22 cellular contexts compared by ENCODE assay signal in the genomic region with DNA sequence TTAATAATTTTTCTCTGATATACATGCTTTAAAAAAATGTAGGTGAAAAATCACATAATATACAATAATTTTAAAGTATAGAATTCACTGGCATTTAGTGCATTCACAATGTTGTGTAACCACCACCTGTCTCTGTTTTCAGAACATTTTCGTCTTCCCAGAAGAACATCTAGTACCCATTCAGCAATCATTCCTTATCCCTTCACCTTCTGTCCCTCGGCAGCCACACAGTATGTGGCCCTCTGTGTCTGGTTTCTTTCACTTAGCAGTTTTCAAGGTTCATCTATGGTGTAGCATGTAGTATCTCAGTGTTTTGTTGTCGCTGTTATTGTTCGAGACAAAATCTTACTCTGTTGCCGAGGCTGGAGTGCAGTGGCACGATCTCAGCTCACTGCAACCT. TPM values are rescaled to one million over a fixed set of nuclear protein-coding genes. Genes with fewer than 3 reads are reported as not detected.
A peak's percentile ranks its signal among the peaks of the same experiment; 100 is the strongest.
DNase-seq lines count a peak whose midpoint lies in the region; ATAC-seq, FAIRE-seq and TF ChIP-seq lines count a peak whose summit lies in the region.
"Had no signal": no experiment of that assay in that cellular context is flagged by ENCODE, and none has a peak within 500 bp of the region (broad histone marks: within the 10 kb centered on the region; RNA-seq: fewer than 3 reads in every experiment).

No MANE protein-coding gene starts in this region.

- TF ChIP-seq CTCF in left ventricle myocardium inferior (IDR thresholded peaks at IDR 0.05; ENCODE audit: borderline replicate concordance): no peak
- TF ChIP-seq CTCF in GM12878 (IDR thresholded peaks at IDR 0.05 in 2 of 3, conservative IDR thresholded peaks at IDR 0.05 in 1 of 3; ENCODE audit: control insufficient read depth in 2 of 3, extremely low read depth in 1 of 3, insufficient read depth in 1 of 3, low read depth in 3 of 3, low read length in 3 of 3): no peak

- SMC1A ChIA-PET in GM12878 (lab: Charles Lee; ENCODE audit: uncharacterized antibody, unreplicated experiment): no interaction called here

- RAD21 ChIA-PET in GM12878 (lab: Charles Lee; ENCODE audit: unreplicated experiment): no interaction called here

- TF ChIP-seq POLR2A in GM12878 (IDR thresholded peaks at IDR 0.05; ENCODE audit: low read depth, low read length): no peak

- TF ChIP-seq EP300 in GM12878 (IDR thresholded peaks at IDR 0.05; ENCODE audit: borderline replicate concordance in 1 of 2, control insufficient read depth in 1 of 2, low read depth in 2 of 2, low read length in 2 of 2): no peak

- H3K4me2 ChIP-seq in GM12878 (ENCODE audit: control insufficient read depth, insufficient read depth): no peak overlapping the region
- H3K4me2 ChIP-seq: A549 had no signal

- H3K27me3 ChIP-seq in left ventricle myocardium inferior (ENCODE audit: low read depth) (no peaks in the 10 kb centered on the region), right cardiac atrium (ENCODE audit: control insufficient read depth, insufficient read depth) (no peaks in the 10 kb centered on the region), GM12878 (replicated peaks in 1 of 2; ENCODE audit: control insufficient read depth in 2 of 2, insufficient read depth in 2 of 2, low read length in 1 of 2) (no peaks in the 10 kb centered on the region)
- H3K27me3 ChIP-seq: Peyer's patch, SJSA1 had no signal

- no peak overlapping the region for H3K9ac ChIP-seq in GM12878 (ENCODE audit: control insufficient read depth, insufficient read depth, low read length)

- ATAC-seq in right cardiac atrium (no peak), GM12878 (no peak), HG03139 (IDR thresholded peaks at IDR 0.05; ENCODE audit: unreplicated experiment) (no peak), HG02884 (IDR thresholded peaks at IDR 0.05; ENCODE audit: unreplicated experiment) (no peak)
- ATAC-seq: A549 had no signal

- intact Hi-C loops in left ventricle myocardium inferior (cut with micrococcal nuclease) (no loop called here), right cardiac atrium (cut with DNase I) (no loop called here), GM12878 (cut with micrococcal nuclease; ENCODE audit: unreplicated experiment) (no loop called here)

- CTCF ChIA-PET in GM12878 (lab: Yijun Ruan, JAX): no interaction called here

- DNase-seq in left ventricle myocardium inferior (no peak), right cardiac atrium (no peak), GM12878 (ENCODE audit: low read depth, low spot score) (no peak), inferior parietal cortex (ENCODE audit: extremely low spot score) (peak; percentile 9), iPS-NIHi7 (ENCODE audit: extremely low spot score) (no peak)
- DNase-seq: DMS53, GF-D8, KBM-7, NCI-H1092 treated with DMSO at 0.1 percent for 48 hours, NCI-H2081, NCI-H2171, NCI-H345, NCI-H524, NCI-H82, Peyer's patch had no signal

- H3K4me1 ChIP-seq in left ventricle myocardium inferior (peaks cover 15% of the 10 kb centered on the region), right cardiac atrium (ENCODE audit: control insufficient read depth, insufficient read depth, low read length) (no peaks in the 10 kb centered on the region), GM12878 (ENCODE audit: control insufficient read depth, insufficient read depth, low read length) (peaks cover 3% of the 10 kb centered on the region; the same call in 1 of the 2 replicates)
- H3K4me1 ChIP-seq: A549, Peyer's patch, SJSA1 had no signal

- H3K27ac ChIP-seq in left ventricle myocardium inferior (replicated peaks) (peak overlapping the region; percentile 44), right cardiac atrium (ENCODE audit: low read length) (no peak overlapping the region), GM12878 (ENCODE audit: control insufficient read depth, insufficient read depth) (no peak overlapping the region)
- H3K27ac ChIP-seq: A549, HL-60, Peyer's patch, SJSA1 had no signal

- no peak for TF ChIP-seq RAD21 in GM12878 (IDR thresholded peaks at IDR 0.05; ENCODE audit: insufficient read depth, low read depth, low read length)

- H3K4me3 ChIP-seq in left ventricle myocardium inferior (no peak overlapping the region), right cardiac atrium (ENCODE audit: low read length) (no peak overlapping the region), GM12878 (no peak overlapping the region)
- H3K4me3 ChIP-seq: A549, Peyer's patch, SJSA1 had no signal

- peaks cover 71% of the 10 kb centered on the region for H3K36me3 ChIP-seq in left ventricle myocardium inferior
- peaks cover 9 to 30% of the 10 kb centered on the region in 2 experiments for H3K36me3 ChIP-seq in GM12878 (ENCODE audit: control insufficient read depth in 2 of 2, insufficient read depth in 2 of 2, low read length in 1 of 2)

- POLR2A ChIA-PET in GM12878 (lab: Charles Lee): no interaction called here

- H3K79me2 ChIP-seq in GM12878 (ENCODE audit: control insufficient read depth, insufficient read depth, low read length): no peaks in the 10 kb centered on the region

- H3K9me3 ChIP-seq in left ventricle myocardium inferior (replicated peaks) (peaks cover 13% of the 10 kb centered on the region), right cardiac atrium (ENCODE audit: control insufficient read depth, low read length) (no peaks in the 10 kb centered on the region), GM12878 (replicated peaks; ENCODE audit: control insufficient read depth, insufficient read depth, low read length) (no peaks in the 10 kb centered on the region; the same call in 2 of the 3 replicates)
- H3K9me3 ChIP-seq: Peyer's patch, SJSA1 had no signal

- H2AFZ ChIP-seq in GM12878 (ENCODE audit: control insufficient read depth, low read depth, low read length): no peak overlapping the region

- H4K20me1 ChIP-seq in GM12878 (ENCODE audit: control insufficient read depth, insufficient read depth): no peaks in the 10 kb centered on the region

- BruUV-seq in GM12878 (replicated peaks; lab: Mats Ljungman, UMichigan): TSS peak; percentile 12

- 84% methylated on average over 6 of the region's 6 CpGs for WGBS in right cardiac atrium
- 89% methylated on average over 6 of the region's 6 CpGs for WGBS in GM12878 (ENCODE audit: insufficient coverage, insufficient replicate concordance, low lambda C conversion rate, missing lambda C conversion rate)

- FAIRE-seq in GM12878 (lab: Jason Lieb, UNC): no peak
- FAIRE-seq: A549, D721Med, H1 had no signal

- in situ Hi-C loops in GM12878 (cut with MboI): no loop called here

TF ChIP-seq in GM12878, 131 proteins besides CTCF, POLR2A, EP300 and RAD21 (continues in another document):
- TF ChIP-seq NRF1 (conservative IDR thresholded peaks at IDR 0.05; ENCODE audit: low read depth, low read length): no peak
- TF ChIP-seq TARDBP (IDR thresholded peaks at IDR 0.05; ENCODE audit: borderline replicate concordance): no peak
- TF ChIP-seq ATF7 (IDR thresholded peaks at IDR 0.05; ENCODE audit: low read depth): no peak
- no peak for TF ChIP-seq NFXL1 (IDR thresholded peaks at IDR 0.05; ENCODE audit: borderline replicate concordance)
- no peak for TF ChIP-seq ELK1 (IDR thresholded peaks at IDR 0.05; ENCODE audit: low read depth, low read length)
- TF ChIP-seq NFYA (IDR thresholded peaks at IDR 0.05; ENCODE audit: borderline replicate concordance, low read depth, low read length): no peak
- no peak for TF ChIP-seq ZNF217 (IDR thresholded peaks at IDR 0.05)
- TF ChIP-seq POU2F2 (IDR thresholded peaks at IDR 0.05; ENCODE audit: borderline replicate concordance, low read depth, low read length): no peak
- TF ChIP-seq TCF7 (IDR thresholded peaks at IDR 0.05; ENCODE audit: borderline replicate concordance): no peak

RNA-seq across cellular contexts. Expression of gene PRPSAP2, which starts 33.6 kb away (rescaled TPM):
- total RNA-seq in left ventricle myocardium inferior: 22.3 TPM
- 10 to 100 TPM; 27.0 to 28.4 (median 27.5) TPM for total RNA-seq in right cardiac atrium
- polyA plus RNA-seq in right cardiac atrium: 20.1 TPM
- total RNA-seq in GM12878 (2013; cell fraction: nucleolus; rRNA removed): 138 and 141 TPM in 2 replicates
- 96.8 and 113 TPM in 2 replicates for total RNA-seq in GM12878 (2014; rRNA removed)
- total RNA-seq in GM12878 (2014; rRNA removed; fragmentation: Illumina TruSeq; extraction: Trizol): 82.4 and 83.5 TPM in 2 replicates
- 62.8 and 66.6 TPM in 2 replicates for total RNA-seq in GM12878 (2021)
- polyA plus RNA-seq in GM12878 (2011; ENCODE audit: low read depth): 43.0 TPM
- 102 and 157 TPM in 2 replicates for polyA plus RNA-seq in GM12878 (2011; rRNA removed)
- polyA plus RNA-seq in GM12878 (2011; cell fraction: cytosol; rRNA removed): 63.2 and 70.0 TPM in 2 replicates
- 46.5 and 48.6 TPM in 2 replicates for polyA plus RNA-seq in GM12878 (2011; cell fraction: nucleus; rRNA removed)
- 52.2 and 61.1 TPM in 2 replicates for polyA plus RNA-seq in GM12878 (2012)
- polyA plus RNA-seq in GM12878 (2014; fragmentation: Illumina TruSeq; extraction: Trizol): 84.0 and 109 TPM in 2 replicates
- polyA plus RNA-seq in GM12878 (2014; fragmentation: Nextera tagmentation; extraction: Ambion mirVana): 10 to 100 TPM; 33.2 to 57.4 TPM
- polyA plus RNA-seq in GM12878 (2014; rRNA removed): 72.7 and 82.3 TPM in 2 replicates
- 10 to 100 TPM; 97.7 to 99.9 TPM for polyA plus RNA-seq in GM12878 (2016; fragmentation: Nextera tagmentation; extraction: Ambion mirVana)
- 102 and 122 TPM in 2 replicates for polyA minus RNA-seq in GM12878 (2011; rRNA and poly(A)+ RNA removed)
- polyA minus RNA-seq in GM12878 (2011; cell fraction: cytosol; rRNA and poly(A)+ RNA removed): 48.9 and 67.8 TPM in 2 replicates
- polyA minus RNA-seq in GM12878 (2011; cell fraction: nucleus; rRNA and poly(A)+ RNA removed): 43.5 and 48.1 TPM in 2 replicates
